1 cellular context compared by ENCODE assay signal in the genomic region with DNA sequence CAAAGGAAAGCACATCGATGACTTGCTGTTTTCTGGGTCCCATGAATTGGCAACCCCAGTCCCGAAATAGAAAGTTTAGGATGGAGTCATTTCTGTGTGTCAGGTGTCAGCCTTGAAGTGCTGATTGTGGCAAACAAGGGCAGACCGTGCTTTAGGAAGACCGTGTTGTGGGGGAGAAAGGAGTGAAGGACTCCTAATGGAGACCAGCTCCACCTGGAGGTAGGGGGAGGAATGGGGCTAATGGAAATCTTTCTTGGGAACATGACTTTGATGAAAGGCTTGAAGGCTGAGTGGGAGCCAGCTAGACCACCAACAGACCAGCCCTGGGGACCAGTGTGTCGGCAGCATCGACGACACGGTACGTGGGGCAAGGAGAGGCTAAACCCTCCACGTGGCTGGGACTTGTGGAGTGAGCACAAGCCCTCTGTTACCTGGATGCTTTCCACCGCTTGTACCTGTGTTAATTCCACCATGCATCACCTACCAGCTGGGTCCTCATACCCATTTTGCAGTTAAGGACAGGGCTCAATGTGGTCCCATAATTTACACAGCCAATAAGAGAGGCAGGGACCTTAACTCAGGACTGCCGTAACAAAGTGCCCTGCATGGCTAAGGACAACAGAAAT.
A peak's percentile ranks its signal among the peaks of the same experiment; 100 is the strongest.
TF ChIP-seq lines count a peak whose summit lies in the region.

No MANE protein-coding gene starts in this region.

TF ChIP-seq in HepG2, 621 proteins besides CTCF, POLR2A, EP300 and RAD21 (continued from another document and continues in another):
- no peak for TF ChIP-seq HNF1A (IDR thresholded peaks at IDR 0.05; ENCODE audit: low read depth)
- TF ChIP-seq HNF1A (CRISPR knock-in tag; IDR thresholded peaks at IDR 0.05; ENCODE audit: borderline replicate concordance) = peak; percentile 30; the same call in 1 of the 2 replicates
- TF ChIP-seq ZNF879 (CRISPR knock-in tag; IDR thresholded peaks at IDR 0.05) = no peak
- TF ChIP-seq, protein P1, sequence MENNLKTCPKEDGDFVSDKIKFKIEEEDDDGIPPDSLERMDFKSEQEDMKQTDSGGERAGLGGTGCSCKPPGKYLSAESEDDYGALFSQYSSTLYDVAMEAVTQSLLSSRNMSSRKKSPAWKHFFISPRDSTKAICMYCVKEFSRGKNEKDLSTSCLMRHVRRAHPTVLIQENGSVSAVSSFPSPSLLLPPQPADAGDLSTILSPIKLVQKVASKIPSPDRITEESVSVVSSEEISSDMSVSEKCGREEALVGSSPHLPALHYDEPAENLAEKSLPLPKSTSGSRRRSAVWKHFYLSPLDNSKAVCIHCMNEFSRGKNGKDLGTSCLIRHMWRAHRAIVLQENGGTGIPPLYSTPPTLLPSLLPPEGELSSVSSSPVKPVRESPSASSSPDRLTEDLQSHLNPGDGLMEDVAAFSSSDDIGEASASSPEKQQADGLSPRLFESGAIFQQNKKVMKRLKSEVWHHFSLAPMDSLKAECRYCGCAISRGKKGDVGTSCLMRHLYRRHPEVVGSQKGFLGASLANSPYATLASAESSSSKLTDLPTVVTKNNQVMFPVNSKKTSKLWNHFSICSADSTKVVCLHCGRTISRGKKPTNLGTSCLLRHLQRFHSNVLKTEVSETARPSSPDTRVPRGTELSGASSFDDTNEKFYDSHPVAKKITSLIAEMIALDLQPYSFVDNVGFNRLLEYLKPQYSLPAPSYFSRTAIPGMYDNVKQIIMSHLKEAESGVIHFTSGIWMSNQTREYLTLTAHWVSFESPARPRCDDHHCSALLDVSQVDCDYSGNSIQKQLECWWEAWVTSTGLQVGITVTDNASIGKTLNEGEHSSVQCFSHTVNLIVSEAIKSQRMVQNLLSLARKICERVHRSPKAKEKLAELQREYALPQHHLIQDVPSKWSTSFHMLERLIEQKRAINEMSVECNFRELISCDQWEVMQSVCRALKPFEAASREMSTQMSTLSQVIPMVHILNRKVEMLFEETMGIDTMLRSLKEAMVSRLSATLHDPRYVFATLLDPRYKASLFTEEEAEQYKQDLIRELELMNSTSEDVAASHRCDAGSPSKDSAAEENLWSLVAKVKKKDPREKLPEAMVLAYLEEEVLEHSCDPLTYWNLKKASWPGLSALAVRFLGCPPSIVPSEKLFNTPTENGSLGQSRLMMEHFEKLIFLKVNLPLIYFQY (CRISPR knock-in tag; IDR thresholded peaks at IDR 0.05; ENCODE audit: borderline replicate concordance) = peak; percentile 49; the same call in 1 of the 2 replicates
- no peak for TF ChIP-seq ZNF678 (CRISPR knock-in tag; IDR thresholded peaks at IDR 0.05)
- no peak for TF ChIP-seq MTF2 (CRISPR knock-in tag; IDR thresholded peaks at IDR 0.05; ENCODE audit: borderline replicate concordance)
- TF ChIP-seq TOPORS (CRISPR knock-in tag; IDR thresholded peaks at IDR 0.05) = 0 out of 2 replicates have a peak, but pooled peaks have one; percentile 16
- TF ChIP-seq NFKB2 (CRISPR knock-in tag; IDR thresholded peaks at IDR 0.05; ENCODE audit: borderline replicate concordance) = peak; percentile 52; the same call in 1 of the 2 replicates
- no peak for TF ChIP-seq ZNF224 (CRISPR knock-in tag; IDR thresholded peaks at IDR 0.05)
- TF ChIP-seq ZNF597 (CRISPR knock-in tag; IDR thresholded peaks at IDR 0.05) = no peak
- peak; percentile 45; the same call in 1 of the 2 replicates for TF ChIP-seq EED (CRISPR knock-in tag; IDR thresholded peaks at IDR 0.05)
- TF ChIP-seq, protein P2, sequence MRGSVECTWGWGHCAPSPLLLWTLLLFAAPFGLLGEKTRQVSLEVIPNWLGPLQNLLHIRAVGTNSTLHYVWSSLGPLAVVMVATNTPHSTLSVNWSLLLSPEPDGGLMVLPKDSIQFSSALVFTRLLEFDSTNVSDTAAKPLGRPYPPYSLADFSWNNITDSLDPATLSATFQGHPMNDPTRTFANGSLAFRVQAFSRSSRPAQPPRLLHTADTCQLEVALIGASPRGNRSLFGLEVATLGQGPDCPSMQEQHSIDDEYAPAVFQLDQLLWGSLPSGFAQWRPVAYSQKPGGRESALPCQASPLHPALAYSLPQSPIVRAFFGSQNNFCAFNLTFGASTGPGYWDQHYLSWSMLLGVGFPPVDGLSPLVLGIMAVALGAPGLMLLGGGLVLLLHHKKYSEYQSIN (CRISPR knock-in tag; IDR thresholded peaks at IDR 0.05; ENCODE audit: borderline replicate concordance) = no peak
- TF ChIP-seq, protein P3, sequence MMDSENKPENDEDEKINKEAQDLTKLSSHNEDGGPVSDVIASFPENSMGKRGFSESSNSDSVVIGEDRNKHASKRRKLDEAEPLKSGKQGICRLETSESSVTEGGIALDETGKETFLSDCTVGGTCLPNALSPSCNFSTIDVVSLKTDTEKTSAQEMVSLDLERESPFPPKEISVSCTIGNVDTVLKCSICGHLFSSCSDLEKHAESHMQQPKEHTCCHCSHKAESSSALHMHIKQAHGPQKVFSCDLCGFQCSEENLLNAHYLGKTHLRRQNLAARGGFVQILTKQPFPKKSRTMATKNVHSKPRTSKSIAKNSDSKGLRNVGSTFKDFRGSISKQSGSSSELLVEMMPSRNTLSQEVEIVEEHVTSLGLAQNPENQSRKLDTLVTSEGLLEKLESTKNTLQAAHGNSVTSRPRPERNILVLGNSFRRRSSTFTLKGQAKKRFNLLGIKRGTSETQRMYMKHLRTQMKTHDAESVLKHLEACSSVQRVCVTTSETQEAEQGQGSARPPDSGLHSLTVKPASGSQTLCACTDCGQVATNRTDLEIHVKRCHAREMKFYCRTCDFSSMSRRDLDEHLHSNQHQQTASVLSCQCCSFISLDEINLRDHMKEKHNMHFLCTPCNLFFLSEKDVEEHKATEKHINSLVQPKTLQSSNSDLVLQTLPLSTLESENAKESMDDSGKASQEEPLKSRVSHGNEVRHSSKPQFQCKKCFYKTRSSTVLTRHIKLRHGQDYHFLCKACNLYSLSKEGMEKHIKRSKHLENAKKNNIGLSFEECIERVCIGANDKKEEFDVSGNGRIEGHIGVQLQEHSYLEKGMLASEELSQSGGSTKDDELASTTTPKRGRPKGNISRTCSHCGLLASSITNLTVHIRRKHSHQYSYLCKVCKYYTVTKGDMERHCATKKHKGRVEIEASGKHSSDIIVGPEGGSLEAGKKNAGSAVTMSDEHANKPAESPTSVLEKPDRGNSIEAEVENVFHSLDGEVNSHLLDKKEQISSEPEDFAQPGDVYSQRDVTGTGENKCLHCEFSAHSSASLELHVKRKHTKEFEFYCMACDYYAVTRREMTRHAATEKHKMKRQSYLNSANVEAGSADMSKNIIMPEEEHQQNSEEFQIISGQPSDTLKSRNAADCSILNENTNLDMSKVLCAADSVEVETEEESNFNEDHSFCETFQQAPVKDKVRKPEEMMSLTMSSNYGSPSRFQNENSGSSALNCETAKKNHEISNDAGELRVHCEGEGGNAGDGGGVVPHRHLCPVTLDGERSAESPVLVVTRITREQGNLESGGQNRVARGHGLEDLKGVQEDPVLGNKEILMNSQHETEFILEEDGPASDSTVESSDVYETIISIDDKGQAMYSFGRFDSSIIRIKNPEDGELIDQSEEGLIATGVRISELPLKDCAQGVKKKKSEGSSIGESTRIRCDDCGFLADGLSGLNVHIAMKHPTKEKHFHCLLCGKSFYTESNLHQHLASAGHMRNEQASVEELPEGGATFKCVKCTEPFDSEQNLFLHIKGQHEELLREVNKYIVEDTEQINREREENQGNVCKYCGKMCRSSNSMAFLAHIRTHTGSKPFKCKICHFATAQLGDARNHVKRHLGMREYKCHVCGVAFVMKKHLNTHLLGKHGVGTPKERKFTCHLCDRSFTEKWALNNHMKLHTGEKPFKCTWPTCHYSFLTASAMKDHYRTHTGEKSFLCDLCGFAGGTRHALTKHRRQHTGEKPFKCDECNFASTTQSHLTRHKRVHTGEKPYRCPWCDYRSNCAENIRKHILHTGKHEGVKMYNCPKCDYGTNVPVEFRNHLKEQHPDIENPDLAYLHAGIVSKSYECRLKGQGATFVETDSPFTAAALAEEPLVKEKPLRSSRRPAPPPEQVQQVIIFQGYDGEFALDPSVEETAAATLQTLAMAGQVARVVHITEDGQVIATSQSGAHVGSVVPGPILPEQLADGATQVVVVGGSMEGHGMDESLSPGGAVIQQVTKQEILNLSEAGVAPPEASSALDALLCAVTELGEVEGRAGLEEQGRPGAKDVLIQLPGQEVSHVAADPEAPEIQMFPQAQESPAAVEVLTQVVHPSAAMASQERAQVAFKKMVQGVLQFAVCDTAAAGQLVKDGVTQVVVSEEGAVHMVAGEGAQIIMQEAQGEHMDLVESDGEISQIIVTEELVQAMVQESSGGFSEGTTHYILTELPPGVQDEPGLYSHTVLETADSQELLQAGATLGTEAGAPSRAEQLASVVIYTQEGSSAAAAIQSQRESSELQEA (CRISPR knock-in tag; IDR thresholded peaks at IDR 0.05; ENCODE audit: not compliant biosample characterization) = no peak
- TF ChIP-seq AKAP8 (CRISPR knock-in tag; IDR thresholded peaks at IDR 0.05) = peak; percentile 79; the same call in 1 of the 2 replicates
- TF ChIP-seq ZNF646 (CRISPR knock-in tag; IDR thresholded peaks at IDR 0.05) = no peak
- TF ChIP-seq ZNF781 (CRISPR knock-in tag; IDR thresholded peaks at IDR 0.05; ENCODE audit: borderline replicate concordance, not compliant biosample characterization) = peak; percentile 42
- no peak for TF ChIP-seq PHF8 (CRISPR knock-in tag; IDR thresholded peaks at IDR 0.05)
